21 cellular contexts compared by ENCODE assay signal in the genomic region with DNA sequence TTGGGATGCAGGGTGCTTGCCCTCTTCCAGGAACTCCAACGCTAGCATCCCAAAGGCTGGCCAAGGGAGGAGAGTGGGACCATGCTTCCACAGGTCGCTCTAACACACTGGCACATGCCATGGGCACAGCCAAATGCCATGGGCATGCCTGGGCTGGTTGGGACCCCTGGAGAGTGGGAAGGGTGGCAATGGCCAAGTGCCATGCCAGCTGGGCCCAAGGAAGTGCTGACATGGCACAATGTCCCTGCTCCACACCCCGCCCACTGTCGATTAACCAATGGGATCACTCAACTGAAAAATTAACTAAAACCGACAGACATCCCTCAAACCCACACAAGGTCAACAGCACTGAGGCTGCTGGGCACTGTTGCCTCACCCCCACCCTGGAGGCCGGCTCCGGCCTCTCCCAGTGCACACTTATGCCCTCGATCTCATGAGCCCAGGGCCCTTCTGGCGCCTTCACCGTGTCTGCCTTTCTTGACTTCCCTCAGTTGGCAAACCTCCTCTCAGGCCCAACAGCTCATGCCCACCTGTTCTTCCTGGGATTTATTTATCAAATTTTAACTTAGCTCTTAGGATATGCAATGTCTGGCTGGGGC.
"Had no signal": no experiment of that assay in that cellular context is flagged by ENCODE, and none has a peak within 500 bp of the region (broad histone marks: within the 10 kb centered on the region; RNA-seq: fewer than 3 reads in every experiment).

No MANE protein-coding gene starts in this region.

- ATAC-seq: Panc1, PC-3, SK-N-SH treated with all-trans-retinoic acid at 6 μM for 48 hours had no signal

- H3K27ac ChIP-seq: RWPE1 had no signal

- DNase-seq: KBM-7; MV-4-11; NCI-H1048; NCI-H1105; NCI-H1417; NCI-H146; NCI-H1694 treated with DMSO at 0.1 percent for 48 hours; NCI-H1930; NCI-H2081; NCI-H2107; NCI-H2227 treated with DMSO at 0.1 percent for 48 hours; NCI-H524; NCI-H526 treated with DMSO at 0.1 percent for 48 hours; NCI-H748 treated with DMSO at 0.1 percent for 48 hours; NK-92 treated with Interleukin-12 subunit alpha and Interleukin-12 subunit beta, amount 100 ng/mL, for 24 hours; PC-3; SHP77; T-helper 1 cell had no signal
